ENCODE assay signal across 1 cellular context in genomic region chr12:116171549-116171948, GRCh38.
TF ChIP-seq lines count a peak whose summit lies in the region.

No MANE protein-coding gene starts in this region.

TF ChIP-seq in K562, 482 proteins besides CTCF, POLR2A, EP300 and RAD21 (continued from another document):
- TF ChIP-seq MXD1 (CRISPR knock-in tag; IDR thresholded peaks at IDR 0.05; ENCODE audit: borderline replicate concordance, poor library complexity, severe bottlenecking), result no peak
- TF ChIP-seq ZNF318 (IDR thresholded peaks at IDR 0.05; ENCODE audit: borderline replicate concordance in 1 of 2, low read depth in 1 of 2), result no peak
- TF ChIP-seq, protein P1, sequence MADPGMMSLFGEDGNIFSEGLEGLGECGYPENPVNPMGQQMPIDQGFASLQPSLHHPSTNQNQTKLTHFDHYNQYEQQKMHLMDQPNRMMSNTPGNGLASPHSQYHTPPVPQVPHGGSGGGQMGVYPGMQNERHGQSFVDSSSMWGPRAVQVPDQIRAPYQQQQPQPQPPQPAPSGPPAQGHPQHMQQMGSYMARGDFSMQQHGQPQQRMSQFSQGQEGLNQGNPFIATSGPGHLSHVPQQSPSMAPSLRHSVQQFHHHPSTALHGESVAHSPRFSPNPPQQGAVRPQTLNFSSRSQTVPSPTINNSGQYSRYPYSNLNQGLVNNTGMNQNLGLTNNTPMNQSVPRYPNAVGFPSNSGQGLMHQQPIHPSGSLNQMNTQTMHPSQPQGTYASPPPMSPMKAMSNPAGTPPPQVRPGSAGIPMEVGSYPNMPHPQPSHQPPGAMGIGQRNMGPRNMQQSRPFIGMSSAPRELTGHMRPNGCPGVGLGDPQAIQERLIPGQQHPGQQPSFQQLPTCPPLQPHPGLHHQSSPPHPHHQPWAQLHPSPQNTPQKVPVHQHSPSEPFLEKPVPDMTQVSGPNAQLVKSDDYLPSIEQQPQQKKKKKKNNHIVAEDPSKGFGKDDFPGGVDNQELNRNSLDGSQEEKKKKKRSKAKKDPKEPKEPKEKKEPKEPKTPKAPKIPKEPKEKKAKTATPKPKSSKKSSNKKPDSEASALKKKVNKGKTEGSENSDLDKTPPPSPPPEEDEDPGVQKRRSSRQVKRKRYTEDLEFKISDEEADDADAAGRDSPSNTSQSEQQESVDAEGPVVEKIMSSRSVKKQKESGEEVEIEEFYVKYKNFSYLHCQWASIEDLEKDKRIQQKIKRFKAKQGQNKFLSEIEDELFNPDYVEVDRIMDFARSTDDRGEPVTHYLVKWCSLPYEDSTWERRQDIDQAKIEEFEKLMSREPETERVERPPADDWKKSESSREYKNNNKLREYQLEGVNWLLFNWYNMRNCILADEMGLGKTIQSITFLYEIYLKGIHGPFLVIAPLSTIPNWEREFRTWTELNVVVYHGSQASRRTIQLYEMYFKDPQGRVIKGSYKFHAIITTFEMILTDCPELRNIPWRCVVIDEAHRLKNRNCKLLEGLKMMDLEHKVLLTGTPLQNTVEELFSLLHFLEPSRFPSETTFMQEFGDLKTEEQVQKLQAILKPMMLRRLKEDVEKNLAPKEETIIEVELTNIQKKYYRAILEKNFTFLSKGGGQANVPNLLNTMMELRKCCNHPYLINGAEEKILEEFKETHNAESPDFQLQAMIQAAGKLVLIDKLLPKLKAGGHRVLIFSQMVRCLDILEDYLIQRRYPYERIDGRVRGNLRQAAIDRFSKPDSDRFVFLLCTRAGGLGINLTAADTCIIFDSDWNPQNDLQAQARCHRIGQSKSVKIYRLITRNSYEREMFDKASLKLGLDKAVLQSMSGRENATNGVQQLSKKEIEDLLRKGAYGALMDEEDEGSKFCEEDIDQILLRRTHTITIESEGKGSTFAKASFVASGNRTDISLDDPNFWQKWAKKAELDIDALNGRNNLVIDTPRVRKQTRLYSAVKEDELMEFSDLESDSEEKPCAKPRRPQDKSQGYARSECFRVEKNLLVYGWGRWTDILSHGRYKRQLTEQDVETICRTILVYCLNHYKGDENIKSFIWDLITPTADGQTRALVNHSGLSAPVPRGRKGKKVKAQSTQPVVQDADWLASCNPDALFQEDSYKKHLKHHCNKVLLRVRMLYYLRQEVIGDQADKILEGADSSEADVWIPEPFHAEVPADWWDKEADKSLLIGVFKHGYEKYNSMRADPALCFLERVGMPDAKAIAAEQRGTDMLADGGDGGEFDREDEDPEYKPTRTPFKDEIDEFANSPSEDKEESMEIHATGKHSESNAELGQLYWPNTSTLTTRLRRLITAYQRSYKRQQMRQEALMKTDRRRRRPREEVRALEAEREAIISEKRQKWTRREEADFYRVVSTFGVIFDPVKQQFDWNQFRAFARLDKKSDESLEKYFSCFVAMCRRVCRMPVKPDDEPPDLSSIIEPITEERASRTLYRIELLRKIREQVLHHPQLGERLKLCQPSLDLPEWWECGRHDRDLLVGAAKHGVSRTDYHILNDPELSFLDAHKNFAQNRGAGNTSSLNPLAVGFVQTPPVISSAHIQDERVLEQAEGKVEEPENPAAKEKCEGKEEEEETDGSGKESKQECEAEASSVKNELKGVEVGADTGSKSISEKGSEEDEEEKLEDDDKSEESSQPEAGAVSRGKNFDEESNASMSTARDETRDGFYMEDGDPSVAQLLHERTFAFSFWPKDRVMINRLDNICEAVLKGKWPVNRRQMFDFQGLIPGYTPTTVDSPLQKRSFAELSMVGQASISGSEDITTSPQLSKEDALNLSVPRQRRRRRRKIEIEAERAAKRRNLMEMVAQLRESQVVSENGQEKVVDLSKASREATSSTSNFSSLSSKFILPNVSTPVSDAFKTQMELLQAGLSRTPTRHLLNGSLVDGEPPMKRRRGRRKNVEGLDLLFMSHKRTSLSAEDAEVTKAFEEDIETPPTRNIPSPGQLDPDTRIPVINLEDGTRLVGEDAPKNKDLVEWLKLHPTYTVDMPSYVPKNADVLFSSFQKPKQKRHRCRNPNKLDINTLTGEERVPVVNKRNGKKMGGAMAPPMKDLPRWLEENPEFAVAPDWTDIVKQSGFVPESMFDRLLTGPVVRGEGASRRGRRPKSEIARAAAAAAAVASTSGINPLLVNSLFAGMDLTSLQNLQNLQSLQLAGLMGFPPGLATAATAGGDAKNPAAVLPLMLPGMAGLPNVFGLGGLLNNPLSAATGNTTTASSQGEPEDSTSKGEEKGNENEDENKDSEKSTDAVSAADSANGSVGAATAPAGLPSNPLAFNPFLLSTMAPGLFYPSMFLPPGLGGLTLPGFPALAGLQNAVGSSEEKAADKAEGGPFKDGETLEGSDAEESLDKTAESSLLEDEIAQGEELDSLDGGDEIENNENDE (IDR thresholded peaks at IDR 0.05; ENCODE audit: low read depth, low read length), result no peak
- no peak for TF ChIP-seq ETS2 (tag; IDR thresholded peaks at IDR 0.05; ENCODE audit: borderline replicate concordance, poor library complexity, severe bottlenecking)
- TF ChIP-seq KLF13 (tag; IDR thresholded peaks at IDR 0.05; ENCODE audit: borderline replicate concordance, low read depth), result no peak
